Comparison of ENCODE assay signal across 8 cellular contexts in genomic region chr12:109052415-109053323, GRCh38. TPM values are rescaled to one million over a fixed set of nuclear protein-coding genes. Genes with fewer than 3 reads are reported as not detected.
A peak's percentile ranks its signal among the peaks of the same experiment; 100 is the strongest.
DNase-seq lines count a peak whose midpoint lies in the region; ATAC-seq and TF ChIP-seq lines count a peak whose summit lies in the region.

USP30 (plus strand) TSS chr12:109052576; CDS start chr12:109052679, 103 bp downstream.

- ATAC-seq in GM19463 (IDR thresholded peaks at IDR 0.05; ENCODE audit: unreplicated experiment), result peak; percentile 73

- H3K9me3 ChIP-seq in endocrine pancreas (ENCODE audit: control insufficient read depth, low read length), result no peaks in the 10 kb centered on the region

- H4K8ac ChIP-seq in mesendoderm (ENCODE audit: low read depth, low read length), result no peak within 1 kb of the TSS

- no peak within 1 kb of the TSS for H2BK5ac ChIP-seq in mesendoderm (ENCODE audit: low read length)

- no peak for TF ChIP-seq CTCF in HL-60 (IDR thresholded peaks at IDR 0.05; ENCODE audit: insufficient read depth, low read length)

- H3K9ac ChIP-seq in endocrine pancreas (ENCODE audit: control insufficient read depth, insufficient read depth, low read length) (peak within 1 kb of the TSS; percentile 88), mesendoderm (ENCODE audit: low read length) (peak within 1 kb of the TSS; percentile 82)

- H3K4me1 ChIP-seq in endocrine pancreas (ENCODE audit: control insufficient read depth, insufficient read depth, low read length), result no peaks in the 10 kb centered on the region
- H3K4me1 ChIP-seq in mesendoderm (ENCODE audit: control insufficient read depth, low read depth, low read length), result no peaks in the 10 kb centered on the region

- no peak within 1 kb of the TSS for H2BK120ac ChIP-seq in mesendoderm (ENCODE audit: low read depth, low read length)

- no peak within 1 kb of the TSS for H2BK15ac ChIP-seq in mesendoderm (replicated peaks; ENCODE audit: low read depth)

- H4K5ac ChIP-seq in mesendoderm (ENCODE audit: low read length), result no peak within 1 kb of the TSS

- peak within 1 kb of the TSS; percentile 73 for H3K18ac ChIP-seq in mesendoderm (ENCODE audit: low read length)

- no peak within 1 kb of the TSS for H3K23ac ChIP-seq in mesendoderm (ENCODE audit: low read length)

- no peak within 1 kb of the TSS for H2AK5ac ChIP-seq in mesendoderm (ENCODE audit: low read length)

- H3K79me2 ChIP-seq in mesendoderm (ENCODE audit: control insufficient read depth, insufficient read depth, low read length), result no peaks in the 10 kb centered on the region

- H3K4me3 ChIP-seq in HL-60 (replicated peaks; ENCODE audit: insufficient read depth, low read length) (peak within 1 kb of the TSS; percentile 96), endocrine pancreas (ENCODE audit: control insufficient read depth, insufficient read depth, low read length) (peak within 1 kb of the TSS; percentile 83), mesendoderm (ENCODE audit: low read length) (peak within 1 kb of the TSS; percentile 95)

- peak within 1 kb of the TSS; percentile 85 for H3K56ac ChIP-seq in mesendoderm (ENCODE audit: low read length)

- H3K4me2 ChIP-seq in mesendoderm (ENCODE audit: low read length), result peak within 1 kb of the TSS; percentile 98

- H3K79me1 ChIP-seq in mesendoderm (ENCODE audit: low read length), result no peaks in the 10 kb centered on the region

- peak; percentile 57 for DNase-seq in CMK (ENCODE audit: low read depth)
- peak; percentile 67 to 87 for DNase-seq in HL-60 (ENCODE audit: low read depth in 1 of 2, low spot score in 1 of 2)
- peak; percentile 32 for DNase-seq in NK-92 (lab: John Stamatoyannopoulos, UW; ENCODE audit: unreplicated experiment)
- DNase-seq in activated CD8-positive, alpha-beta memory T cell treated with anti-CD3 and anti-CD28 coated beads for 48 hours (ENCODE audit: low read depth in 2 of 3, low spot score in 2 of 3), result peak; percentile 57 to 66 (median 65)
- peak; percentile 92 for DNase-seq in mesendoderm
- peak; percentile 61 for DNase-seq in stimulated activated CD8-positive, alpha-beta memory T cell treated with anti-CD3 and anti-CD28 coated beads, Interleukin-12 subunit alpha, Interleukin-12 subunit beta, amount 100 ng/mL, for 24 hours (ENCODE audit: extremely low read depth)

- H3K27me3 ChIP-seq in HL-60 (ENCODE audit: insufficient read depth, poor library complexity, severe bottlenecking) (no peaks in the 10 kb centered on the region), endocrine pancreas (ENCODE audit: control insufficient read depth, insufficient read depth, low read length) (no peaks in the 10 kb centered on the region), mesendoderm (ENCODE audit: insufficient read depth, low read length, poor library complexity) (no peaks in the 10 kb centered on the region)

- no peaks in the 10 kb centered on the region for H3K36me3 ChIP-seq in endocrine pancreas (ENCODE audit: control insufficient read depth, insufficient read depth, low read length)
- no peaks in the 10 kb centered on the region for H3K36me3 ChIP-seq in mesendoderm (ENCODE audit: control insufficient read depth, insufficient read depth, low read length)

- H3K4ac ChIP-seq in mesendoderm (ENCODE audit: low read depth, low read length), result no peak within 1 kb of the TSS

- peak within 1 kb of the TSS; percentile 72 for H3K27ac ChIP-seq in HL-60 (replicated peaks)
- H3K27ac ChIP-seq in mesendoderm (ENCODE audit: low read depth, low read length), result no peak within 1 kb of the TSS

- whole genome bisulfite sequencing in mesendoderm (ENCODE audit: extremely low coverage, insufficient coverage, low lambda C conversion rate), result no CpG with 5 or more reads among the region's 61 CpGs

RNA-seq across cellular contexts. Expression of gene USP30, which starts in this region (rescaled TPM):
- 4.8 TPM for polyA plus RNA-seq in mesendoderm (2013, experiment 1 of 2)
- polyA plus RNA-seq in mesendoderm (2013, experiment 2 of 2), result 4.8 TPM

Comparison
In these comparisons a context has a peak if more than half of its experiments do, and no peak if none do; other contexts are left out.
1. DNase-seq: peak in every context shown above with its lines; median percentile 92 in mesendoderm; 77 in HL-60; 65 in activated CD8-positive, alpha-beta memory T cell treated with anti-CD3 and anti-CD28 coated beads for 48 hours; 61 in stimulated activated CD8-positive, alpha-beta memory T cell treated with anti-CD3 and anti-CD28 coated beads, Interleukin-12 subunit alpha, Interleukin-12 subunit beta, amount 100 ng/mL, for 24 hours; 57 in CMK; 32 in NK-92.